Comparison of ENCODE assay signal across 8 cellular contexts in genomic region chr3:123066896-123067688, GRCh38. TPM values are rescaled to one million over a fixed set of nuclear protein-coding genes. Genes with fewer than 3 reads are reported as not detected.
A peak's percentile ranks its signal among the peaks of the same experiment; 100 is the strongest.
DNase-seq lines count a peak whose midpoint lies in the region; ATAC-seq and TF ChIP-seq lines count a peak whose summit lies in the region.

TSS of gene PDIA5 (plus strand) at chr3:123067025. CDS start at chr3:123067165, 140 bp downstream.

- H3K27me3 ChIP-seq in DND-41 (ENCODE audit: insufficient read depth, low read length, poor library complexity) (no peaks in the 10 kb centered on the region), neural cell (ENCODE audit: insufficient read depth, low read depth, low read length) (peaks cover 17% of the 10 kb centered on the region), stomach smooth muscle (ENCODE audit: control insufficient read depth in 1 of 2, insufficient read depth in 2 of 2, low read length in 2 of 2) (no peaks in the 10 kb centered on the region)

- H3K9me3 ChIP-seq in DND-41 (ENCODE audit: insufficient read depth, low read length, severe bottlenecking) (no peaks in the 10 kb centered on the region), neural cell (ENCODE audit: low read length) (no peaks in the 10 kb centered on the region), stomach smooth muscle (ENCODE audit: control insufficient read depth in 2 of 2, low read length in 2 of 2) (no peaks in the 10 kb centered on the region)

- TF ChIP-seq CTCF in DND-41 (IDR thresholded peaks at IDR 0.05; ENCODE audit: borderline replicate concordance, extremely low read depth, low read length, poor library complexity, severe bottlenecking) = no peak
- TF ChIP-seq CTCF in foreskin fibroblast (IDR thresholded peaks at IDR 0.05; ENCODE audit: low read depth, low read length) = no peak
- TF ChIP-seq CTCF in neural cell (IDR thresholded peaks at IDR 0.05; ENCODE audit: poor library complexity, severe bottlenecking) = no peak

- H3K79me2 ChIP-seq in DND-41 (ENCODE audit: insufficient read depth, low read length) (peaks cover 37% of the 10 kb centered on the region), neural cell (replicated peaks; ENCODE audit: insufficient read depth, low read length) (no peaks in the 10 kb centered on the region)

- no peaks in the 10 kb centered on the region for H3K9me2 ChIP-seq in neural cell (ENCODE audit: insufficient read depth, low read length)

- H4K20me1 ChIP-seq in DND-41 (ENCODE audit: insufficient read depth, low read length) = peaks cover 27% of the 10 kb centered on the region; the same call in 1 of the 2 replicates
- no peaks in the 10 kb centered on the region for H4K20me1 ChIP-seq in neural cell (ENCODE audit: insufficient read depth)

- H2AFZ ChIP-seq in DND-41 (ENCODE audit: low read depth, low read length) (peak within 1 kb of the TSS; percentile 84), neural cell (ENCODE audit: low read depth, low read length) (peak within 1 kb of the TSS; percentile 87)

- H3K9ac ChIP-seq in DND-41 (ENCODE audit: low read depth, low read length) (peak within 1 kb of the TSS; percentile 65), neural cell (ENCODE audit: low read length) (peak within 1 kb of the TSS; percentile 44), stomach smooth muscle (ENCODE audit: low read length in 2 of 2) (peak within 1 kb of the TSS; percentile 62 to 68)

- peak within 1 kb of the TSS; percentile 35 for H3K27ac ChIP-seq in DND-41 (ENCODE audit: low read length)
- no peak within 1 kb of the TSS for H3K27ac ChIP-seq in neural cell (ENCODE audit: low read length)
- H3K27ac ChIP-seq in stomach smooth muscle (ENCODE audit: low read length) = no peak within 1 kb of the TSS

- ATAC-seq in DND-41 (ENCODE audit: insufficient read depth, low read depth) (peak; percentile 88), GM21786 (IDR thresholded peaks at IDR 0.05; ENCODE audit: unreplicated experiment) (peak; percentile 83)

- peak within 1 kb of the TSS; percentile 93 for H3K4me2 ChIP-seq in DND-41 (ENCODE audit: insufficient read depth, low read length)
- H3K4me2 ChIP-seq in neural cell (ENCODE audit: low read length) = peak within 1 kb of the TSS; percentile 51

- H3K4me1 ChIP-seq in DND-41 (ENCODE audit: insufficient read depth, low read length) = peaks cover 43% of the 10 kb centered on the region
- H3K4me1 ChIP-seq in stomach smooth muscle (ENCODE audit: control insufficient read depth, insufficient read depth, low read length) = peaks cover 16% of the 10 kb centered on the region

- peak; percentile 52 for TF ChIP-seq RAD21 in neural cell (conservative IDR thresholded peaks at IDR 0.05)

- H3K36me3 ChIP-seq in DND-41 (ENCODE audit: insufficient read depth, low read length) = no peaks in the 10 kb centered on the region
- H3K36me3 ChIP-seq in neural cell (ENCODE audit: insufficient read depth, low read length) = no peaks in the 10 kb centered on the region
- no peaks in the 10 kb centered on the region for H3K36me3 ChIP-seq in stomach smooth muscle (ENCODE audit: control insufficient read depth in 2 of 2, insufficient read depth in 2 of 2, low read length in 2 of 2)

- DNase-seq in DND-41 (peak; percentile 88), Kasumi-1 (lab: John Stamatoyannopoulos, UW) (peak; percentile 91 to 93), RPMI7951 (ENCODE audit: low read depth) (peak; percentile 91), foreskin fibroblast (peak; percentile 90 to 96)
- DNase-seq in activated T-helper 9 cell treated with anti-CD3 and anti-CD28 coated beads, Interleukin-2, amount 50 U/mL, for 16 hours (ENCODE audit: low read depth) = peak; percentile 57

- TF ChIP-seq EP300 in neural cell (conservative IDR thresholded peaks at IDR 0.05; ENCODE audit: poor library complexity, severe bottlenecking) = no peak

- no peaks in the 10 kb centered on the region for H3F3A ChIP-seq in neural cell (ENCODE audit: insufficient read depth, low read length, poor library complexity, severe bottlenecking)

- peak within 1 kb of the TSS; percentile 68 to 95 for H3K4me3 ChIP-seq in DND-41 (ENCODE audit: low read depth in 1 of 2, low read length in 2 of 2)
- peak within 1 kb of the TSS; percentile 91 to 96 for H3K4me3 ChIP-seq in foreskin fibroblast (ENCODE audit: low read depth in 1 of 2, low read length in 2 of 2)
- H3K4me3 ChIP-seq in neural cell (ENCODE audit: low read length) = peak within 1 kb of the TSS; percentile 97
- peak within 1 kb of the TSS; percentile 85 for H3K4me3 ChIP-seq in stomach smooth muscle (ENCODE audit: low read length in 2 of 2)

TF ChIP-seq in neural cell, 6 proteins besides CTCF, POLR2A, EP300 and RAD21:
- TF ChIP-seq, protein P1, sequence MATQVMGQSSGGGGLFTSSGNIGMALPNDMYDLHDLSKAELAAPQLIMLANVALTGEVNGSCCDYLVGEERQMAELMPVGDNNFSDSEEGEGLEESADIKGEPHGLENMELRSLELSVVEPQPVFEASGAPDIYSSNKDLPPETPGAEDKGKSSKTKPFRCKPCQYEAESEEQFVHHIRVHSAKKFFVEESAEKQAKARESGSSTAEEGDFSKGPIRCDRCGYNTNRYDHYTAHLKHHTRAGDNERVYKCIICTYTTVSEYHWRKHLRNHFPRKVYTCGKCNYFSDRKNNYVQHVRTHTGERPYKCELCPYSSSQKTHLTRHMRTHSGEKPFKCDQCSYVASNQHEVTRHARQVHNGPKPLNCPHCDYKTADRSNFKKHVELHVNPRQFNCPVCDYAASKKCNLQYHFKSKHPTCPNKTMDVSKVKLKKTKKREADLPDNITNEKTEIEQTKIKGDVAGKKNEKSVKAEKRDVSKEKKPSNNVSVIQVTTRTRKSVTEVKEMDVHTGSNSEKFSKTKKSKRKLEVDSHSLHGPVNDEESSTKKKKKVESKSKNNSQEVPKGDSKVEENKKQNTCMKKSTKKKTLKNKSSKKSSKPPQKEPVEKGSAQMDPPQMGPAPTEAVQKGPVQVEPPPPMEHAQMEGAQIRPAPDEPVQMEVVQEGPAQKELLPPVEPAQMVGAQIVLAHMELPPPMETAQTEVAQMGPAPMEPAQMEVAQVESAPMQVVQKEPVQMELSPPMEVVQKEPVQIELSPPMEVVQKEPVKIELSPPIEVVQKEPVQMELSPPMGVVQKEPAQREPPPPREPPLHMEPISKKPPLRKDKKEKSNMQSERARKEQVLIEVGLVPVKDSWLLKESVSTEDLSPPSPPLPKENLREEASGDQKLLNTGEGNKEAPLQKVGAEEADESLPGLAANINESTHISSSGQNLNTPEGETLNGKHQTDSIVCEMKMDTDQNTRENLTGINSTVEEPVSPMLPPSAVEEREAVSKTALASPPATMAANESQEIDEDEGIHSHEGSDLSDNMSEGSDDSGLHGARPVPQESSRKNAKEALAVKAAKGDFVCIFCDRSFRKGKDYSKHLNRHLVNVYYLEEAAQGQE (IDR thresholded peaks at IDR 0.05; ENCODE audit: borderline replicate concordance) = peak; percentile 28
- TF ChIP-seq EZH2 (IDR thresholded peaks at IDR 0.05; ENCODE audit: borderline replicate concordance, insufficient read depth, low read length, poor library complexity, severe bottlenecking) (no peak), POLR2AphosphoS5 (IDR thresholded peaks at IDR 0.05) (no peak), MXI1 (conservative IDR thresholded peaks at IDR 0.05; ENCODE audit: poor library complexity, severe bottlenecking) (peak; percentile 98), SMC3 (conservative IDR thresholded peaks at IDR 0.05; ENCODE audit: poor library complexity) (peak; percentile 60), TAF1 (IDR thresholded peaks at IDR 0.05; ENCODE audit: low read depth) (no peak)

RNA-seq across cellular contexts. Expression of gene PDIA5, which starts in this region (rescaled TPM):
- total RNA-seq in RPMI7951 (2014; rRNA removed; shearing (Covaris generic)) = 31.2 and 33.1 TPM in 2 replicates
- polyA plus RNA-seq in neural cell = 1.4 and 4.9 TPM in 2 replicates
- polyA minus RNA-seq in neural cell = 0.73 and 2.3 TPM in 2 replicates
